15 cellular contexts compared by ENCODE assay signal in the genomic region with DNA sequence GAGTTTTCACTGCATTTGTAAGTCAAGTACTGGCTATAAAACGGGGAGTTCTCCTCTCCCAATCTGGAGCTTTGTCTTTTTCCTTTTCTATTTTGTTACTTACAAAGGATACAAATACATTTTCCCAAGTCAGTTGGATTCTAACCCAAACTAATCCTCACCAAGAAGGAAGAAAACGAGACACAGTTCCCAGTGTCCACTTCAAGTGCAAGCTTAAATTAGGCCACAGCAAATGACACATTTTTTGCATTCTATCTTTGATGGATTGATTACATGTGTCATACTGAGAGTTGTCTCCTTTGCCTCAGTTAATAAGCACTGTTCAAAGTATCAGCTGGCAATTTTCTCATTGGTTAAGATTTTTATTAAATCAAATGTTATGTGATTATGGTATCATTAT.
DNase-seq lines count a peak whose midpoint lies in the region; ATAC-seq lines count a peak whose summit lies in the region.
"Had no signal": no experiment of that assay in that cellular context is flagged by ENCODE, and none has a peak within 500 bp of the region (broad histone marks: within the 10 kb centered on the region; RNA-seq: fewer than 3 reads in every experiment).

No MANE protein-coding gene starts in this region.

- DNase-seq in NCI-H510A treated with DMSO at 0.1 percent for 48 hours (lab: John Stamatoyannopoulos, UW) (peak; percentile 12), NCI-H510A (lab: John Stamatoyannopoulos, UW) (no peak), NCI-H1105 treated with DMSO at 0.1 percent for 48 hours (lab: John Stamatoyannopoulos, UW) (peak; percentile 52), NCI-H69 (lab: John Stamatoyannopoulos, UW) (peak; percentile 52), germinal center (ENCODE audit: low spot score) (no peak)
- DNase-seq: Calu3; CD8-positive, alpha-beta T cell; DMS79; GDM1; GOT3; H7; HFFc6 had no signal

- ATAC-seq in HG02884 (IDR thresholded peaks at IDR 0.05; ENCODE audit: unreplicated experiment), result no peak
- ATAC-seq: CD8-positive, alpha-beta T cell; HCT116; HepG2 had no signal

Comparison
In these comparisons a context has a peak if more than half of its experiments do, and no peak if none do; other contexts are left out.
1. DNase-seq: peak in NCI-H510A treated with DMSO at 0.1 percent for 48 hours (single experiment), NCI-H1105 treated with DMSO at 0.1 percent for 48 hours (single experiment) and NCI-H69 (single experiment); none in NCI-H510A (single experiment) and germinal center (single experiment).